ENCODE assay signal across 8 cellular contexts in genomic region chr2:109348645-109349554, GRCh38.
DNase-seq lines count a peak whose midpoint lies in the region; ATAC-seq and TF ChIP-seq lines count a peak whose summit lies in the region.

No MANE protein-coding gene starts in this region.

- DNase-seq in GM19238 (ENCODE audit: insufficient read length, low spot score) = peak; percentile 47
- DNase-seq in activated T-helper 1 cell treated with anti-CD3 and anti-CD28 coated beads, Interleukin-12 subunit alpha, Interleukin-12 subunit beta, Interleukin-2, Interleukin-4 antibody, amounts not matched to agents 30 ng/mL and 10 ng/mL and 1 ng/mL, durations not matched to agents 14 hours and 24 hours and 36 hours (ENCODE audit: low spot score) = no peak
- no peak for DNase-seq in NCI-H146 treated with DMSO at 0.1 percent for 48 hours (lab: John Stamatoyannopoulos, UW; ENCODE audit: unreplicated experiment)
- no peak for DNase-seq in DMS79 (lab: John Stamatoyannopoulos, UW)
- DNase-seq in NCI-H526 treated with DMSO at 0.1 percent for 48 hours (lab: John Stamatoyannopoulos, UW) = no peak
- no peak for DNase-seq in erythroblast (lab: John Stamatoyannopoulos, UW)

- no peaks in the 10 kb centered on the region for H4K20me1 ChIP-seq in neural cell (ENCODE audit: insufficient read depth)

- peak overlapping the region; percentile 21 for H3K4me3 Mint-ChIP-seq in activated T-helper 1 cell treated with anti-CD3 and anti-CD28 coated beads, Interleukin-12 subunit alpha, Interleukin-12 subunit beta, Interleukin-2, Interleukin-4 antibody, amounts not matched to agents 30 ng/mL and 10 ng/mL and 1 ng/mL, durations not matched to agents 14 hours and 24 hours and 36 hours

- H3K4me1 Mint-ChIP-seq in activated T-helper 1 cell treated with anti-CD3 and anti-CD28 coated beads, Interleukin-12 subunit alpha, Interleukin-12 subunit beta, Interleukin-2, Interleukin-4 antibody, amounts not matched to agents 30 ng/mL and 10 ng/mL and 1 ng/mL, durations not matched to agents 14 hours and 24 hours and 36 hours (ENCODE audit: low read depth) = peaks cover 15% of the 10 kb centered on the region

- H2AFZ ChIP-seq in neural cell (ENCODE audit: low read depth, low read length) = no peak overlapping the region

- no peaks in the 10 kb centered on the region for H3K36me3 ChIP-seq in neural cell (ENCODE audit: insufficient read depth, low read length)

- peak; percentile 60 for ATAC-seq in HG03103 (IDR thresholded peaks at IDR 0.05; ENCODE audit: low read depth, unreplicated experiment)

- peak overlapping the region; percentile 7 for H3K4me3 ChIP-seq in neural cell (ENCODE audit: low read length)

- H3K9ac ChIP-seq in neural cell (ENCODE audit: low read length) = peak overlapping the region; percentile 24

- no peak for TF ChIP-seq POLR2A in erythroblast (IDR thresholded peaks at IDR 0.05; ENCODE audit: low read length)

- H3K4me2 ChIP-seq in neural cell (ENCODE audit: low read length) = peak overlapping the region; percentile 25

- no peak for TF ChIP-seq EP300 in neural cell (conservative IDR thresholded peaks at IDR 0.05; ENCODE audit: poor library complexity, severe bottlenecking)

- intact Hi-C loops in activated T-helper 1 cell treated with anti-CD3 and anti-CD28 coated beads, Interleukin-12 subunit alpha, Interleukin-12 subunit beta, Interleukin-2, Interleukin-4 antibody, amounts not matched to agents 30 ng/mL and 10 ng/mL and 1 ng/mL, durations not matched to agents 14 hours and 24 hours and 36 hours (cut with micrococcal nuclease) = loop anchor here (2.0 to 5.0 kb wide), 2 partner anchors 16 to 222 kb away; partner anchors contain the start of gene SH3RF3

- no peak for TF ChIP-seq CTCF in neural cell (IDR thresholded peaks at IDR 0.05; ENCODE audit: poor library complexity, severe bottlenecking)

- TF ChIP-seq RAD21 in neural cell (conservative IDR thresholded peaks at IDR 0.05) = no peak

- no peaks in the 10 kb centered on the region for H3K79me2 ChIP-seq in neural cell (replicated peaks; ENCODE audit: insufficient read depth, low read length)

- H3K27ac Mint-ChIP-seq in activated T-helper 1 cell treated with anti-CD3 and anti-CD28 coated beads, Interleukin-12 subunit alpha, Interleukin-12 subunit beta, Interleukin-2, Interleukin-4 antibody, amounts not matched to agents 30 ng/mL and 10 ng/mL and 1 ng/mL, durations not matched to agents 14 hours and 24 hours and 36 hours = peak overlapping the region; percentile 6

- H3K9me3 ChIP-seq in neural cell (ENCODE audit: low read length) = no peaks in the 10 kb centered on the region

- no peaks in the 10 kb centered on the region for H3K9me3 Mint-ChIP-seq in activated T-helper 1 cell treated with anti-CD3 and anti-CD28 coated beads, Interleukin-12 subunit alpha, Interleukin-12 subunit beta, Interleukin-2, Interleukin-4 antibody, amounts not matched to agents 30 ng/mL and 10 ng/mL and 1 ng/mL, durations not matched to agents 14 hours and 24 hours and 36 hours

- peak overlapping the region; percentile 31 for H3K27ac ChIP-seq in neural cell (ENCODE audit: low read length)

- no peaks in the 10 kb centered on the region for H3K36me3 Mint-ChIP-seq in activated T-helper 1 cell treated with anti-CD3 and anti-CD28 coated beads, Interleukin-12 subunit alpha, Interleukin-12 subunit beta, Interleukin-2, Interleukin-4 antibody, amounts not matched to agents 30 ng/mL and 10 ng/mL and 1 ng/mL, durations not matched to agents 14 hours and 24 hours and 36 hours (ENCODE audit: low read depth)

- H3K27me3 Mint-ChIP-seq in activated T-helper 1 cell treated with anti-CD3 and anti-CD28 coated beads, Interleukin-12 subunit alpha, Interleukin-12 subunit beta, Interleukin-2, Interleukin-4 antibody, amounts not matched to agents 30 ng/mL and 10 ng/mL and 1 ng/mL, durations not matched to agents 14 hours and 24 hours and 36 hours (ENCODE audit: insufficient read depth) = peaks cover 23% of the 10 kb centered on the region

- no peaks in the 10 kb centered on the region for H3K9me2 ChIP-seq in neural cell (ENCODE audit: insufficient read depth, low read length)

- no peaks in the 10 kb centered on the region for H3K27me3 ChIP-seq in neural cell (ENCODE audit: insufficient read depth, low read depth, low read length)

- no peaks in the 10 kb centered on the region for H3F3A ChIP-seq in neural cell (ENCODE audit: insufficient read depth, low read length, poor library complexity, severe bottlenecking)

TF ChIP-seq in neural cell, 6 proteins besides CTCF, POLR2A, EP300 and RAD21:
- TF ChIP-seq POLR2AphosphoS5 (IDR thresholded peaks at IDR 0.05) = no peak
- TF ChIP-seq, protein P1, sequence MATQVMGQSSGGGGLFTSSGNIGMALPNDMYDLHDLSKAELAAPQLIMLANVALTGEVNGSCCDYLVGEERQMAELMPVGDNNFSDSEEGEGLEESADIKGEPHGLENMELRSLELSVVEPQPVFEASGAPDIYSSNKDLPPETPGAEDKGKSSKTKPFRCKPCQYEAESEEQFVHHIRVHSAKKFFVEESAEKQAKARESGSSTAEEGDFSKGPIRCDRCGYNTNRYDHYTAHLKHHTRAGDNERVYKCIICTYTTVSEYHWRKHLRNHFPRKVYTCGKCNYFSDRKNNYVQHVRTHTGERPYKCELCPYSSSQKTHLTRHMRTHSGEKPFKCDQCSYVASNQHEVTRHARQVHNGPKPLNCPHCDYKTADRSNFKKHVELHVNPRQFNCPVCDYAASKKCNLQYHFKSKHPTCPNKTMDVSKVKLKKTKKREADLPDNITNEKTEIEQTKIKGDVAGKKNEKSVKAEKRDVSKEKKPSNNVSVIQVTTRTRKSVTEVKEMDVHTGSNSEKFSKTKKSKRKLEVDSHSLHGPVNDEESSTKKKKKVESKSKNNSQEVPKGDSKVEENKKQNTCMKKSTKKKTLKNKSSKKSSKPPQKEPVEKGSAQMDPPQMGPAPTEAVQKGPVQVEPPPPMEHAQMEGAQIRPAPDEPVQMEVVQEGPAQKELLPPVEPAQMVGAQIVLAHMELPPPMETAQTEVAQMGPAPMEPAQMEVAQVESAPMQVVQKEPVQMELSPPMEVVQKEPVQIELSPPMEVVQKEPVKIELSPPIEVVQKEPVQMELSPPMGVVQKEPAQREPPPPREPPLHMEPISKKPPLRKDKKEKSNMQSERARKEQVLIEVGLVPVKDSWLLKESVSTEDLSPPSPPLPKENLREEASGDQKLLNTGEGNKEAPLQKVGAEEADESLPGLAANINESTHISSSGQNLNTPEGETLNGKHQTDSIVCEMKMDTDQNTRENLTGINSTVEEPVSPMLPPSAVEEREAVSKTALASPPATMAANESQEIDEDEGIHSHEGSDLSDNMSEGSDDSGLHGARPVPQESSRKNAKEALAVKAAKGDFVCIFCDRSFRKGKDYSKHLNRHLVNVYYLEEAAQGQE (IDR thresholded peaks at IDR 0.05; ENCODE audit: borderline replicate concordance) = peak; percentile 50
